Comparison of ENCODE assay signal across 19 cellular contexts in the genomic region with DNA sequence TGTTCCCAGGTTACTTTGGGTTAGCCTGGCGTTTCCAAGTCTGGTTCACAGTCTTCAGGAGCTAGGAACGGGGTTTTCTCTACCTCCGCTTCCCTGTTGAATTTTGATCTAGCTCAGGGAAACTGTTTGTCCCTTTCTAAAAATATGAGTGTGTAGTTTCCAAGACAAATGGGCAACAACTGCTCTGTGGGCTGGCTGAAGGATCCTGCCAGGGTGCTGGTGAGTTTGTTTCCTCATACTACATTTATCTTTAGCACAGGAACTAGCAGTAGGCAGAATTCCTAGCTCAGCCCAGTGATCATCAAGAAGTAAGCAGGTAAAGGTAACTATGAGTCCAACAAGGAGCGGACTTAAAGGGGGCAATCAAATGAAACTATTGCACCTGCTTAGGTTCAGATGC. TPM values are rescaled to one million over a fixed set of nuclear protein-coding genes. Genes with fewer than 3 reads are reported as not detected.
"Had no signal": no experiment of that assay in that cellular context is flagged by ENCODE, and none has a peak within 500 bp of the region (broad histone marks: within the 10 kb centered on the region; RNA-seq: fewer than 3 reads in every experiment).

No MANE protein-coding gene starts in this region.

- H3K27me3 ChIP-seq: neural progenitor cell, ovary, upper lobe of left lung had no signal

- H3K27ac ChIP-seq: neural progenitor cell, ovary, SK-N-MC, skin epidermis, upper lobe of left lung had no signal

- H3K36me3 ChIP-seq: neural progenitor cell, ovary, upper lobe of left lung had no signal

- H3K4me2 ChIP-seq: neural progenitor cell had no signal

- ATAC-seq: activated CD4-positive, CD25-positive, alpha-beta regulatory T cell treated with anti-CD3 and anti-CD28 coated beads, Interleukin-2, amount 50 U/mL, for 24 hours; esophagus mucosa; stimulated activated naive B cell treated with anti-CD40 and anti-IgM and Interleukin-4, amounts not matched to agents 10 μg/mL and 1 μg/mL and 100 μg/mL, for 72 hours; T-cell had no signal

- H2AFZ ChIP-seq: neural progenitor cell had no signal

- H3K9ac ChIP-seq: neural progenitor cell had no signal

- DNase-seq: activated CD4-positive, alpha-beta T cell treated with anti-CD3 and anti-CD28 coated beads, Interleukin-2, amount 50 U/mL, for 1 hour; activated naive CD4-positive, alpha-beta T cell; activated naive CD8-positive, alpha-beta T cell treated with anti-CD3 and anti-CD28 coated beads, Interleukin-2, amount 10 ng/mL, durations not matched to agents 7 days and 5 days; kidney; ovary; retina; stimulated activated CD4-positive, alpha-beta T cell treated with anti-CD3 and anti-CD28 coated beads, Interleukin-15, amount 100 ng/mL, for 24 hours; stimulated activated CD4-positive, alpha-beta T cell treated with anti-CD3 and anti-CD28 coated beads, Interleukin-4, amount 100 ng/mL, for 1 hour; stimulated activated naive B cell treated with anti-CD40 and anti-IgM and Interleukin-4, amounts not matched to agents 10 μg/mL and 1 μg/mL and 100 μg/mL, for 72 hours; T-cell; T-helper 9 cell; upper lobe of left lung had no signal

- H3K4me3 ChIP-seq: neural progenitor cell, ovary, SK-N-MC, skin epidermis, upper lobe of left lung had no signal

RNA-seq across cellular contexts. Expression of a gene that starts 13.3 kb away (rescaled TPM):
- total RNA-seq: activated CD8-positive, alpha-beta memory T cell treated with anti-CD3 and anti-CD28 coated beads for 36 hours; activated T-helper 1 cell treated with anti-CD3 and anti-CD28 coated beads, Interleukin-12 subunit alpha, Interleukin-12 subunit beta, Interleukin-2, Interleukin-4 antibody, amounts not matched to agents 30 ng/mL and 10 ng/mL and 1 ng/mL, durations not matched to agents 14 hours and 24 hours and 36 hours had no signal
